24 cellular contexts compared by ENCODE assay signal in genomic region chr1:5053744-5054143, GRCh38.
DNase-seq lines count a peak whose midpoint lies in the region.
"Had no signal": no experiment of that assay in that cellular context is flagged by ENCODE, and none has a peak within 500 bp of the region (broad histone marks: within the 10 kb centered on the region; RNA-seq: fewer than 3 reads in every experiment).

No MANE protein-coding gene starts in this region.

- no peak overlapping the region for H3K4me3 Mint-ChIP-seq in activated CD4-positive, alpha-beta T cell treated with anti-CD3 and anti-CD28 coated beads, Interleukin-2, amount 10 ng/mL, durations not matched to agents 24 days and 14 days
- H3K4me3 Mint-ChIP-seq: CD8-positive, alpha-beta T cell; T-cell had no signal

- intact Hi-C loops in activated CD4-positive, alpha-beta T cell treated with anti-CD3 and anti-CD28 coated beads, Interleukin-2, amount 10 ng/mL, durations not matched to agents 24 days and 14 days (cut with micrococcal nuclease) = no loop called here

- H3K9me3 ChIP-seq in effector memory CD4-positive, alpha-beta T cell (ENCODE audit: control insufficient read depth, low read length) = no peaks in the 10 kb centered on the region

- no peaks in the 10 kb centered on the region for H3K27me3 ChIP-seq in effector memory CD4-positive, alpha-beta T cell (replicated peaks; ENCODE audit: control insufficient read depth, insufficient read depth, low read length, poor library complexity, severe bottlenecking)

- H3K36me3 Mint-ChIP-seq in activated CD4-positive, alpha-beta T cell treated with anti-CD3 and anti-CD28 coated beads, Interleukin-2, amount 10 ng/mL, durations not matched to agents 24 days and 14 days (ENCODE audit: low read depth) = no peaks in the 10 kb centered on the region
- H3K36me3 Mint-ChIP-seq: CD8-positive, alpha-beta T cell; T-cell had no signal

- peaks cover 3% of the 10 kb centered on the region for H3K9me3 Mint-ChIP-seq in activated CD4-positive, alpha-beta T cell treated with anti-CD3 and anti-CD28 coated beads, Interleukin-2, amount 10 ng/mL, durations not matched to agents 24 days and 14 days

- H3K4me3 ChIP-seq in effector memory CD4-positive, alpha-beta T cell (ENCODE audit: insufficient read depth, low read depth, low read length, poor library complexity, severe bottlenecking) = no peak overlapping the region

- H3K27ac Mint-ChIP-seq in activated CD4-positive, alpha-beta T cell treated with anti-CD3 and anti-CD28 coated beads, Interleukin-2, amount 10 ng/mL, durations not matched to agents 24 days and 14 days = no peak overlapping the region
- H3K27ac Mint-ChIP-seq: CD8-positive, alpha-beta T cell; T-cell had no signal

- no peaks in the 10 kb centered on the region for H3K4me1 Mint-ChIP-seq in activated CD4-positive, alpha-beta T cell treated with anti-CD3 and anti-CD28 coated beads, Interleukin-2, amount 10 ng/mL, durations not matched to agents 24 days and 14 days
- H3K4me1 Mint-ChIP-seq: T-cell had no signal

- no peak overlapping the region for H3K27ac ChIP-seq in effector memory CD4-positive, alpha-beta T cell (ENCODE audit: insufficient read depth, low read length, poor library complexity, severe bottlenecking)
- H3K27ac ChIP-seq: HL-60, RWPE1 had no signal

- H3K36me3 ChIP-seq in effector memory CD4-positive, alpha-beta T cell (ENCODE audit: control insufficient read depth, insufficient read depth, low read length) = no peaks in the 10 kb centered on the region

- no peaks in the 10 kb centered on the region for H3K27me3 Mint-ChIP-seq in activated CD4-positive, alpha-beta T cell treated with anti-CD3 and anti-CD28 coated beads, Interleukin-2, amount 10 ng/mL, durations not matched to agents 24 days and 14 days

- H3K4me1 ChIP-seq in effector memory CD4-positive, alpha-beta T cell (ENCODE audit: control insufficient read depth, insufficient read depth, low read length, poor library complexity, severe bottlenecking) = no peaks in the 10 kb centered on the region
- H3K4me1 ChIP-seq: Caco-2 had no signal

- DNase-seq in activated CD4-positive, alpha-beta T cell treated with anti-CD3 and anti-CD28 coated beads, Interleukin-2, amount 10 ng/mL, durations not matched to agents 24 days and 14 days = peak; percentile 19
- no peak for DNase-seq in activated CD4-positive, alpha-beta T cell treated with anti-CD3 and anti-CD28 coated beads, Interleukin-2, amount 50 U/mL, for 1 hour
- DNase-seq in NCI-H69 (lab: John Stamatoyannopoulos, UW) (peak; percentile 1), islet precursor cell (peak; percentile 81), GF-D8 (lab: John Stamatoyannopoulos, UW) (no peak), NCI-H2227 treated with DMSO at 0.1 percent for 48 hours (lab: John Stamatoyannopoulos, UW) (no peak), GM19240 (ENCODE audit: insufficient read length, low spot score) (no peak)
- no peak for DNase-seq in effector memory CD4-positive, alpha-beta T cell
- DNase-seq: C1 segment of cervical spinal cord; Caco-2; CD8-positive, alpha-beta T cell; GDM1; Karpas-422; NCI-H1092; NCI-H1436 treated with DMSO at 0.1 percent for 48 hours; NCI-H2029; NCI-H2171; NCI-H345; NCI-H524; NCI-H774; SHP77; T-cell had no signal

Comparison
In these comparisons a context has a peak if more than half of its experiments do, and no peak if none do; other contexts are left out.
1. DNase-seq: peak in activated CD4-positive, alpha-beta T cell treated with anti-CD3 and anti-CD28 coated beads, Interleukin-2, amount 10 ng/mL, durations not matched to agents 24 days and 14 days (single experiment), NCI-H69 (single experiment) and islet precursor cell (single experiment); none in activated CD4-positive, alpha-beta T cell treated with anti-CD3 and anti-CD28 coated beads, Interleukin-2, amount 50 U/mL, for 1 hour (single experiment), GF-D8 (single experiment), effector memory CD4-positive, alpha-beta T cell (0 of 3), NCI-H2227 treated with DMSO at 0.1 percent for 48 hours (single experiment) and GM19240 (single experiment).